10 cellular contexts compared by ENCODE assay signal in the genomic region with DNA sequence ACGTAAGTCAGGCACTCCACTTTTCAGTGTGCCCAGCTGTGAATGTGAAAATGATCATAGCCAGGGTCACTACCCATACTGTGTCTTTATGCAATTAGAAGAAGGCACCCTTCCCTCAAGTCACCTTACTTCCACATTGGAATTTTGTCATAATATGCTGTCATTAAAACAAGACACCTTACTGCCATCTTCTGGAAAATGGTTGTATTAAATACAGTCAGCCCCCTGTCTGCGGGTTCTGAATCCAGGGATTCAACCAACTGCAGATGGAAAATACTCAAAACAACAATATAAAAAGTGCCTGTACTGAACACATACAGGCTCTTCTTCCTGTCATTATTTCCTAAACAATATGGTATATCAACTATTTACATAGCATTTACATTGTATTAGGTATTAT.
DNase-seq lines count a peak whose midpoint lies in the region; ATAC-seq and TF ChIP-seq lines count a peak whose summit lies in the region.
"Had no signal": no experiment of that assay in that cellular context is flagged by ENCODE, and none has a peak within 500 bp of the region (broad histone marks: within the 10 kb centered on the region; RNA-seq: fewer than 3 reads in every experiment).

No MANE protein-coding gene starts in this region.

- intact Hi-C loops in PC-9 (cut with micrococcal nuclease; ENCODE audit: unreplicated experiment), result no loop called here

- no peaks in the 10 kb centered on the region for H3K79me2 ChIP-seq in PC-9 (ENCODE audit: low read depth)

- H3K4me3 ChIP-seq in PC-9 (no peak overlapping the region), fibroblast of the aortic adventitia (ENCODE audit: low read depth, low read length) (no peak overlapping the region)
- H3K4me3 ChIP-seq: skin epidermis had no signal

- no peak overlapping the region for H3K27ac ChIP-seq in PC-9
- H3K27ac ChIP-seq: skin epidermis had no signal

- H3K27ac Mint-ChIP-seq in activated T-cell treated with anti-CD3 and anti-CD28 coated beads, Interleukin-2, amount 50 U/mL, for 24 hours, result no peak overlapping the region
- no peak overlapping the region for H3K27ac Mint-ChIP-seq in T-helper 17 cell

- peaks cover 10% of the 10 kb centered on the region for H3K4me1 Mint-ChIP-seq in activated T-cell treated with anti-CD3 and anti-CD28 coated beads, Interleukin-2, amount 50 U/mL, for 24 hours (ENCODE audit: low read depth)
- H3K4me1 Mint-ChIP-seq in T-helper 17 cell, result peaks cover 3% of the 10 kb centered on the region

- H3K36me3 ChIP-seq in PC-9 (ENCODE audit: low read depth), result no peaks in the 10 kb centered on the region

- peaks cover 83% of the 10 kb centered on the region for H3K27me3 ChIP-seq in PC-9 (ENCODE audit: insufficient read depth, low read depth)

- no peaks in the 10 kb centered on the region for H3F3A ChIP-seq in PC-9 (ENCODE audit: insufficient read depth, low read depth)

- H3K4me1 ChIP-seq in PC-9 (replicated peaks; ENCODE audit: insufficient read depth), result no peaks in the 10 kb centered on the region

- 0 out of 2 replicates have a peak, but pooled peaks cover 5% of the 10 kb centered on the region for H4K20me1 ChIP-seq in PC-9 (ENCODE audit: insufficient read depth)

- H3K9me2 ChIP-seq in PC-9 (ENCODE audit: insufficient read depth), result no peaks in the 10 kb centered on the region

- ATAC-seq in T-helper 17 cell, result no peak

- no peaks in the 10 kb centered on the region for H3K9me3 ChIP-seq in PC-9 (ENCODE audit: insufficient read depth, low read depth)
- no peaks in the 10 kb centered on the region for H3K9me3 ChIP-seq in T-helper 17 cell (ENCODE audit: control insufficient read depth, low read length, poor library complexity, severe bottlenecking)

- peaks cover 53% of the 10 kb centered on the region for H3K27me3 Mint-ChIP-seq in activated T-cell treated with anti-CD3 and anti-CD28 coated beads, Interleukin-2, amount 50 U/mL, for 24 hours
- H3K27me3 Mint-ChIP-seq in T-helper 17 cell, result peaks cover 44% of the 10 kb centered on the region

- H3K4me3 Mint-ChIP-seq in activated T-cell treated with anti-CD3 and anti-CD28 coated beads, Interleukin-2, amount 50 U/mL, for 24 hours, result no peak overlapping the region
- no peak overlapping the region for H3K4me3 Mint-ChIP-seq in T-helper 17 cell

- H3K9me3 Mint-ChIP-seq in activated T-cell treated with anti-CD3 and anti-CD28 coated beads, Interleukin-2, amount 50 U/mL, for 24 hours, result no peaks in the 10 kb centered on the region

- DNase-seq in NCI-H1092 treated with DMSO at 0.1 percent for 48 hours (lab: John Stamatoyannopoulos, UW), result peak; percentile 34
- no peak for DNase-seq in NCI-H1092 (lab: John Stamatoyannopoulos, UW)
- DNase-seq in PC-9, result no peak
- DNase-seq in fibroblast of the aortic adventitia (ENCODE audit: low read depth), result peak; percentile 26
- peak; percentile 43 for DNase-seq in superior temporal gyrus (ENCODE audit: extremely low spot score)
- DNase-seq in activated T-cell treated with anti-CD3 and anti-CD28 coated beads, Interleukin-2, amount 50 U/mL, for 24 hours, result no peak
- no peak for DNase-seq in activated T-cell treated with anti-CD3 and anti-CD28 coated beads, Interleukin-2, amount 50 U/mL, for 1 hour
- DNase-seq in T-helper 17 cell, result no peak
- DNase-seq: NCI-H1436 treated with DMSO at 0.1 percent for 48 hours had no signal

- H2AFZ ChIP-seq in PC-9, result no peak overlapping the region

- CTCF ChIA-PET in PC-9 (lab: Charles Lee), result no interaction called here

- POLR2A ChIA-PET in PC-9 (lab: Charles Lee; ENCODE audit: unreplicated experiment), result no interaction called here

- no peak overlapping the region for H3K4me2 ChIP-seq in PC-9

- TF ChIP-seq CTCF in PC-9 (conservative IDR thresholded peaks at IDR 0.05) (peak; percentile 49; the same call in 1 of the 2 replicates), fibroblast of the aortic adventitia (IDR thresholded peaks at IDR 0.05; ENCODE audit: insufficient read depth, low read length) (peak; percentile 31)

- BruUV-seq in PC-9 (replicated peaks; lab: Mats Ljungman, UMichigan), result no TSS peak

- H3K36me3 Mint-ChIP-seq in activated T-cell treated with anti-CD3 and anti-CD28 coated beads, Interleukin-2, amount 50 U/mL, for 24 hours (ENCODE audit: low read depth), result no peaks in the 10 kb centered on the region
- peaks cover 2% of the 10 kb centered on the region for H3K36me3 Mint-ChIP-seq in T-helper 17 cell (ENCODE audit: low read depth)

Comparison
In these comparisons a context has a peak if more than half of its experiments do, and no peak if none do; other contexts are left out.
1. DNase-seq: peak in NCI-H1092 treated with DMSO at 0.1 percent for 48 hours (single experiment), fibroblast of the aortic adventitia (single experiment) and superior temporal gyrus (single experiment); none in NCI-H1092 (single experiment), PC-9 (0 of 2), activated T-cell treated with anti-CD3 and anti-CD28 coated beads, Interleukin-2, amount 50 U/mL, for 24 hours (single experiment), activated T-cell treated with anti-CD3 and anti-CD28 coated beads, Interleukin-2, amount 50 U/mL, for 1 hour (single experiment) and T-helper 17 cell (0 of 3).